14 cellular contexts compared by ENCODE assay signal in genomic region chr6:24778121-24778520, GRCh38. TPM values are rescaled to one million over a fixed set of nuclear protein-coding genes. Genes with fewer than 3 reads are reported as not detected.
DNase-seq lines count a peak whose midpoint lies in the region; ATAC-seq, FAIRE-seq and TF ChIP-seq lines count a peak whose summit lies in the region.
"Had no signal": no experiment of that assay in that cellular context is flagged by ENCODE, and none has a peak within 500 bp of the region (broad histone marks: within the 10 kb centered on the region; RNA-seq: fewer than 3 reads in every experiment).

No MANE protein-coding gene starts in this region.

- H3K4me3 ChIP-seq in ACC112 (ENCODE audit: low read depth, low read length) (peak overlapping the region; percentile 98), GM08714 (ENCODE audit: low read length) (peak overlapping the region; percentile 10), SK-N-MC (peak overlapping the region; percentile 98; the same call in 1 of the 2 replicates), keratinocyte (ENCODE audit: control insufficient read depth in 2 of 3, extremely low read depth in 1 of 3, insufficient read depth in 2 of 3, low read depth in 1 of 3, low read length in 3 of 3) (no peak overlapping the region)

- FAIRE-seq in keratinocyte (lab: Jason Lieb, UNC), result no peak

- H3K9ac ChIP-seq in SK-N-MC (ENCODE audit: insufficient read length), result no peak overlapping the region
- H3K9ac ChIP-seq in keratinocyte (ENCODE audit: control insufficient read depth, extremely low read depth, insufficient read depth, low read length), result no peak overlapping the region

- dilution Hi-C loops in keratinocyte (cut with MboI; ENCODE audit: extremely low pct_ligation_motif_present, low sequenced_read_pairs), result no loop called here

- H3K9me3 ChIP-seq in SK-N-MC (ENCODE audit: low read depth, low read length), result no peaks in the 10 kb centered on the region
- H3K9me3 ChIP-seq in keratinocyte (ENCODE audit: control insufficient read depth, low read depth, low read length), result no peaks in the 10 kb centered on the region

- H3K27me3 ChIP-seq in ACC112 (ENCODE audit: insufficient read depth, low read length) (no peaks in the 10 kb centered on the region), keratinocyte (ENCODE audit: control insufficient read depth, extremely low read depth, insufficient read depth, low read length) (no peaks in the 10 kb centered on the region)

- H3K79me2 ChIP-seq in ACC112 (ENCODE audit: control insufficient read depth, insufficient read depth, low read length, unreplicated experiment), result peaks cover 60% of the 10 kb centered on the region
- peaks cover 56% of the 10 kb centered on the region for H3K79me2 ChIP-seq in keratinocyte (ENCODE audit: control insufficient read depth, insufficient read depth, low read length)

- H3K4me2 ChIP-seq in keratinocyte (ENCODE audit: control insufficient read depth, extremely low read depth, insufficient read depth, low read depth, low read length), result peak overlapping the region; percentile 96

- H3K27ac ChIP-seq in ACC112 (ENCODE audit: low read depth, low read length) (no peak overlapping the region), SK-N-MC (no peak overlapping the region), keratinocyte (ENCODE audit: control insufficient read depth, insufficient read depth, low read length) (no peak overlapping the region)

- no peaks in the 10 kb centered on the region for H3K9me1 ChIP-seq in keratinocyte (ENCODE audit: control insufficient read depth, extremely low read depth, insufficient read depth, low read length)

- DNase-seq in SK-N-MC (ENCODE audit: low read depth, low spot score), result no peak
- no peak for DNase-seq in keratinocyte (ENCODE audit: low read depth, low spot score)
- DNase-seq in SW 1271 (lab: John Stamatoyannopoulos, UW), result no peak
- DNase-seq in anterior cingulate cortex (lab: John Stamatoyannopoulos, UW), result no peak
- DNase-seq: CD8-positive, alpha-beta memory T cell; NCI-H1417; NCI-H526 treated with DMSO at 0.1 percent for 48 hours; stimulated activated CD4-positive, alpha-beta T cell treated with anti-CD3 and anti-CD28 coated beads, Interleukin-2, amount 100 ng/mL, for 48 hours; stimulated activated naive CD4-positive, alpha-beta T cell treated with Interleukin-2 at 50 U/mL for 16 hours; T-cell had no signal

- no peak for TF ChIP-seq CTCF in keratinocyte (optimal IDR thresholded peaks at IDR 0.05 in 1 of 3, IDR thresholded peaks at IDR 0.05 in 1 of 3, conservative IDR thresholded peaks at IDR 0.05 in 1 of 3; ENCODE audit: extremely low read depth in 1 of 3, insufficient read depth in 2 of 3, low read length in 3 of 3)

- H4K20me1 ChIP-seq in keratinocyte (ENCODE audit: control insufficient read depth, extremely low read depth, insufficient read depth, low read length), result peaks cover 4% of the 10 kb centered on the region

- H3K36me3 ChIP-seq in ACC112 (ENCODE audit: insufficient read depth, low read length) (peaks cover 31% of the 10 kb centered on the region), SK-N-MC (ENCODE audit: insufficient read depth, low read length) (peaks cover 53% of the 10 kb centered on the region), keratinocyte (ENCODE audit: control insufficient read depth in 2 of 2, extremely low read depth in 1 of 2, insufficient read depth in 2 of 2, low read length in 2 of 2) (peaks cover 2 to 11% of the 10 kb centered on the region in 2 experiments)

- H3K4me1 ChIP-seq in ACC112 (ENCODE audit: control insufficient read depth, insufficient read depth, low read length, unreplicated experiment) (peaks cover 22% of the 10 kb centered on the region), keratinocyte (ENCODE audit: control insufficient read depth, extremely low read depth, insufficient read depth, low read length) (peaks cover 18% of the 10 kb centered on the region)

- H2AFZ ChIP-seq in ACC112 (ENCODE audit: low read length, unreplicated experiment) (no peak overlapping the region), keratinocyte (ENCODE audit: control insufficient read depth, low read length) (no peak overlapping the region)

- ATAC-seq in GM21717 (IDR thresholded peaks at IDR 0.05; ENCODE audit: unreplicated experiment) (no peak), GM19463 (IDR thresholded peaks at IDR 0.05; ENCODE audit: unreplicated experiment) (no peak)
- ATAC-seq: T-cell had no signal

RNA-seq across cellular contexts. Expression of gene GMNN, which starts 3.4 kb away (rescaled TPM):
- polyA plus RNA-seq in keratinocyte, result 8.5 to 28.4 TPM (median 21.2 TPM) in 3 replicates
- 31.4 TPM for polyA plus RNA-seq in keratinocyte (2011; ENCODE audit: low read depth)
- 9.7 and 14.0 TPM in 2 replicates for polyA plus RNA-seq in keratinocyte (2011; cell fraction: cytosol; rRNA removed)
- polyA plus RNA-seq in keratinocyte (2011; cell fraction: nucleus; rRNA removed), result 7.3 and 9.5 TPM in 2 replicates
- polyA plus RNA-seq in keratinocyte (2012; ENCODE audit: low replicate concordance), result 7.8 and 26.3 TPM in 2 replicates
- 1.5 to 10.4 TPM (median 8.4 TPM) in 3 replicates for polyA minus RNA-seq in keratinocyte
- polyA minus RNA-seq in keratinocyte (2011; cell fraction: cytosol; rRNA and poly(A)+ RNA removed), result 7.9 TPM
- 2.8 and 3.8 TPM in 2 replicates for polyA minus RNA-seq in keratinocyte (2011; cell fraction: nucleus; rRNA and poly(A)+ RNA removed)

RNA-seq across cellular contexts. Expression of gene ARMH2, which starts 20.6 kb away (rescaled TPM):
- not detected in 3 replicates for polyA plus RNA-seq in keratinocyte
- not detected for polyA plus RNA-seq in keratinocyte (2011; ENCODE audit: low read depth)
- not detected in 2 replicates for polyA plus RNA-seq in keratinocyte (2011; cell fraction: cytosol; rRNA removed)
- polyA plus RNA-seq in keratinocyte (2011; cell fraction: nucleus; rRNA removed), result not detected in 2 replicates
- not detected in 2 replicates for polyA plus RNA-seq in keratinocyte (2012; ENCODE audit: low replicate concordance)
- polyA minus RNA-seq in keratinocyte, result not detected in 3 replicates
- not detected for polyA minus RNA-seq in keratinocyte (2011; cell fraction: cytosol; rRNA and poly(A)+ RNA removed)
- polyA minus RNA-seq in keratinocyte (2011; cell fraction: nucleus; rRNA and poly(A)+ RNA removed), result not detected in 2 replicates

RNA-seq across cellular contexts. Expression of gene C6orf62, which starts 59.2 kb away (rescaled TPM):
- polyA plus RNA-seq in keratinocyte, result 55.4 to 78.8 TPM (median 77.3 TPM) in 3 replicates
- 19.2 TPM for polyA plus RNA-seq in keratinocyte (2011; ENCODE audit: low read depth)
- 51.1 and 108 TPM in 2 replicates for polyA plus RNA-seq in keratinocyte (2011; cell fraction: cytosol; rRNA removed)
- polyA plus RNA-seq in keratinocyte (2011; cell fraction: nucleus; rRNA removed), result 82.0 and 86.5 TPM in 2 replicates
- polyA plus RNA-seq in keratinocyte (2012; ENCODE audit: low replicate concordance), result 57.1 and 62.6 TPM in 2 replicates
- 38.1 to 103 TPM (median 67.5 TPM) in 3 replicates for polyA minus RNA-seq in keratinocyte
- polyA minus RNA-seq in keratinocyte (2011; cell fraction: cytosol; rRNA and poly(A)+ RNA removed), result 70.4 TPM
- 37.9 and 58.5 TPM in 2 replicates for polyA minus RNA-seq in keratinocyte (2011; cell fraction: nucleus; rRNA and poly(A)+ RNA removed)

Comparison
In these comparisons a context has a peak if more than half of its experiments do, and no peak if none do; other contexts are left out.
1. H3K4me3 ChIP-seq: peak in ACC112 (single experiment), GM08714 (single experiment) and SK-N-MC (single experiment); none in keratinocyte (0 of 3).